ENCODE assay signal across 21 cellular contexts in the genomic region with DNA sequence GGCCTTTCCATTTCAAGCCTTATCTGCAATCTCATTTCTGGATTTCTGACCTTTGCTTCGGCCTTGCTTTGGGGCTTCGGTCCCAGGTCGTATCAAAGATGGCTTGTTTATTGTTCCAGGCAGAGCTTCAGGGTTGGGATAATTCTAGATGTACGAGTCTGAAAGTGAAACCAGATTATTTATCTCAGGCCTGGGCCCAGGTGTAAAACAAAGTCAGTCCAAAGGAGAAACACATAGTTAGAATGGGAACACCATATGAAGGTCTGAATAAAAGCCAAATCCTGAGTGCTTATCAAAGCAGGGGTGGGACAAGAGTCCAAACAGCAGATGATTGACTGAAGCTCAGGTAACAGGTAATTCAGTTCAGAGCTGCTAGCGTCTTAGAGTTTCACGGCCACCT. TPM values are rescaled to one million over a fixed set of nuclear protein-coding genes. Genes with fewer than 3 reads are reported as not detected.
A peak's percentile ranks its signal among the peaks of the same experiment; 100 is the strongest.
DNase-seq lines count a peak whose midpoint lies in the region; ATAC-seq and TF ChIP-seq lines count a peak whose summit lies in the region.
"Had no signal": no experiment of that assay in that cellular context is flagged by ENCODE, and none has a peak within 500 bp of the region (broad histone marks: within the 10 kb centered on the region; RNA-seq: fewer than 3 reads in every experiment).

No MANE protein-coding gene starts in this region.

- peak overlapping the region; percentile 58 for H3K27ac Mint-ChIP-seq in activated CD4-positive, alpha-beta memory T cell treated with anti-CD3 and anti-CD28 coated beads, Interleukin-2, amount 10 ng/mL, durations not matched to agents 7 days and 5 days
- no peak overlapping the region for H3K27ac Mint-ChIP-seq in activated CD4-positive, alpha-beta memory T cell treated with anti-CD3 and anti-CD28 coated beads for 36 hours
- H3K27ac Mint-ChIP-seq in nephron progenitor cell: peak overlapping the region; percentile 36
- H3K27ac Mint-ChIP-seq: GM23338 had no signal

- POLR2A ChIA-PET in activated CD4-positive, alpha-beta memory T cell treated with anti-CD3 and anti-CD28 coated beads, Interleukin-2, amount 10 ng/mL, durations not matched to agents 7 days and 5 days (lab: Charles Lee): interaction anchor here (1.7 to 4.6 kb wide), 2 partner anchors 18 to 67 kb away, joined by 5 to 20 read pairs; partner anchors contain the start of genes CASP3 and CENPU
- POLR2A ChIA-PET in activated CD4-positive, alpha-beta memory T cell treated with anti-CD3 and anti-CD28 coated beads for 36 hours (lab: Charles Lee): no interaction called here

- H3K4me3 ChIP-seq in KMS-11 (IDR thresholded peaks at IDR 0.05; ENCODE audit: insufficient read depth, low read depth, low read length): no peak overlapping the region
- H3K4me3 ChIP-seq in duodenal mucosa (ENCODE audit: low read depth in 1 of 2, low read length in 2 of 2): peak overlapping the region; percentile 10 to 18
- H3K4me3 ChIP-seq in lower leg skin (ENCODE audit: low read depth, poor library complexity, severe bottlenecking): no peak overlapping the region
- H3K4me3 ChIP-seq: A549, GM23338 had no signal

- TF ChIP-seq CTCF in KMS-11 (conservative IDR thresholded peaks at IDR 0.05; ENCODE audit: low read depth, low read length) (no peak), nephron progenitor cell (IDR thresholded peaks at IDR 0.05) (no peak), lower leg skin (IDR thresholded peaks at IDR 0.05) (no peak)

- peaks cover 36% of the 10 kb centered on the region for H3K4me1 Mint-ChIP-seq in activated CD4-positive, alpha-beta memory T cell treated with anti-CD3 and anti-CD28 coated beads, Interleukin-2, amount 10 ng/mL, durations not matched to agents 7 days and 5 days
- peaks cover 23% of the 10 kb centered on the region for H3K4me1 Mint-ChIP-seq in activated CD4-positive, alpha-beta memory T cell treated with anti-CD3 and anti-CD28 coated beads for 36 hours (ENCODE audit: low read depth)
- peaks cover 11% of the 10 kb centered on the region for H3K4me1 Mint-ChIP-seq in nephron progenitor cell

- 91 to 93% methylated on average over 6 of the region's 6 CpGs for WGBS in lower leg skin, 2 donors

- DNase-seq in activated CD4-positive, alpha-beta memory T cell treated with anti-CD3 and anti-CD28 coated beads, Interleukin-2, amount 10 ng/mL, durations not matched to agents 7 days and 5 days: no peak
- DNase-seq in activated CD4-positive, alpha-beta memory T cell treated with anti-CD3 and anti-CD28 coated beads for 36 hours: no peak
- no peak for DNase-seq in nephron progenitor cell
- no peak for DNase-seq in iPS-NIHi7 (ENCODE audit: extremely low spot score)
- DNase-seq in lower leg skin (ENCODE audit: low spot score in 2 of 2): no peak
- DNase-seq: C1 segment of cervical spinal cord, COR-L47, GF-D8, NCI-H1436, NCI-H2029 treated with DMSO at 0.1 percent for 48 hours, NCI-H2171 treated with DMSO at 0.1 percent for 48 hours, NCI-H446 treated with DMSO at 0.1 percent for 48 hours, OCI-M1, RPMI8226 had no signal

- no peaks in the 10 kb centered on the region; the same call in 1 of the 2 replicates for H4K20me1 ChIP-seq in KMS-11 (ENCODE audit: insufficient read depth)

- H3K36me3 ChIP-seq in KMS-11 (ENCODE audit: insufficient read depth): no peaks in the 10 kb centered on the region
- peaks cover 3 to 16% of the 10 kb centered on the region in 2 donors for H3K36me3 ChIP-seq in duodenal mucosa (ENCODE audit: control insufficient read depth in 1 of 2, insufficient read depth in 2 of 2, low read length in 2 of 2)

- H3K27ac ChIP-seq in KMS-11 (peak overlapping the region; percentile 34; the same call in 1 of the 2 replicates), duodenal mucosa (ENCODE audit: low read depth, low read length) (peak overlapping the region; percentile 40)
- H3K27ac ChIP-seq: A549, HL-60 had no signal

- H3K36me3 Mint-ChIP-seq in activated CD4-positive, alpha-beta memory T cell treated with anti-CD3 and anti-CD28 coated beads, Interleukin-2, amount 10 ng/mL, durations not matched to agents 7 days and 5 days (ENCODE audit: low read depth): peaks cover 37% of the 10 kb centered on the region
- peaks cover 22% of the 10 kb centered on the region for H3K36me3 Mint-ChIP-seq in activated CD4-positive, alpha-beta memory T cell treated with anti-CD3 and anti-CD28 coated beads for 36 hours
- peaks cover 34% of the 10 kb centered on the region for H3K36me3 Mint-ChIP-seq in nephron progenitor cell (ENCODE audit: low read depth)

- H2AFZ ChIP-seq in KMS-11 (ENCODE audit: low read depth): 0 out of 2 replicates have a peak overlapping the region, but pooled peaks have one; percentile 19
- H2AFZ ChIP-seq: GM23338 had no signal

- no peaks in the 10 kb centered on the region for H3K79me2 ChIP-seq in KMS-11 (ENCODE audit: insufficient read depth, low read depth)

- ATAC-seq in esophagus mucosa: no peak
- ATAC-seq: A549, GM23338, HCT116 had no signal

- H3K9me3 Mint-ChIP-seq in activated CD4-positive, alpha-beta memory T cell treated with anti-CD3 and anti-CD28 coated beads, Interleukin-2, amount 10 ng/mL, durations not matched to agents 7 days and 5 days: no peaks in the 10 kb centered on the region
- H3K9me3 Mint-ChIP-seq in activated CD4-positive, alpha-beta memory T cell treated with anti-CD3 and anti-CD28 coated beads for 36 hours: no peaks in the 10 kb centered on the region
- no peaks in the 10 kb centered on the region for H3K9me3 Mint-ChIP-seq in nephron progenitor cell
- H3K9me3 Mint-ChIP-seq: GM23338 had no signal

- H3K9ac ChIP-seq in KMS-11: no peak overlapping the region
- peak overlapping the region in 1 of 2 donors; percentile 21 for H3K9ac ChIP-seq in duodenal mucosa (ENCODE audit: low read depth in 1 of 2, low read length in 2 of 2)

- H3K27me3 Mint-ChIP-seq in activated CD4-positive, alpha-beta memory T cell treated with anti-CD3 and anti-CD28 coated beads, Interleukin-2, amount 10 ng/mL, durations not matched to agents 7 days and 5 days: no peaks in the 10 kb centered on the region
- H3K27me3 Mint-ChIP-seq in activated CD4-positive, alpha-beta memory T cell treated with anti-CD3 and anti-CD28 coated beads for 36 hours: no peaks in the 10 kb centered on the region
- H3K27me3 Mint-ChIP-seq in nephron progenitor cell (ENCODE audit: low read depth, poor library complexity): no peaks in the 10 kb centered on the region

- TF ChIP-seq POLR2A in lower leg skin (IDR thresholded peaks at IDR 0.05): no peak

- intact Hi-C loops in activated CD4-positive, alpha-beta memory T cell treated with anti-CD3 and anti-CD28 coated beads for 36 hours (cut with micrococcal nuclease): loop anchor here (5.0 kb wide), 1 partner anchor 41 kb away; no protein-coding TSS in a partner anchor
- intact Hi-C loops in lower leg skin (cut with DNase I; ENCODE audit: low total_unique reads): no loop called here

- H3K9me3 ChIP-seq in duodenal mucosa (ENCODE audit: control insufficient read depth in 1 of 2, low read length in 2 of 2): no peaks in the 10 kb centered on the region
- H3K9me3 ChIP-seq: A549 had no signal

- H3K27me3 ChIP-seq in KMS-11 (ENCODE audit: insufficient read depth, low read depth) (no peaks in the 10 kb centered on the region), duodenal mucosa (ENCODE audit: control insufficient read depth in 1 of 2, insufficient read depth in 2 of 2, low read length in 2 of 2) (no peaks in the 10 kb centered on the region)

- peak overlapping the region; percentile 43 for H3K4me2 ChIP-seq in KMS-11
- H3K4me2 ChIP-seq: A549, GM23338 had no signal

- no peak overlapping the region for H3K4me3 Mint-ChIP-seq in activated CD4-positive, alpha-beta memory T cell treated with anti-CD3 and anti-CD28 coated beads, Interleukin-2, amount 10 ng/mL, durations not matched to agents 7 days and 5 days
- no peak overlapping the region for H3K4me3 Mint-ChIP-seq in activated CD4-positive, alpha-beta memory T cell treated with anti-CD3 and anti-CD28 coated beads for 36 hours
- H3K4me3 Mint-ChIP-seq in nephron progenitor cell: no peak overlapping the region
- H3K4me3 Mint-ChIP-seq: GM23338 had no signal

- H3K4me1 ChIP-seq in KMS-11 (ENCODE audit: low read depth, poor library complexity, severe bottlenecking) (peaks cover 25% of the 10 kb centered on the region), duodenal mucosa (ENCODE audit: control insufficient read depth in 1 of 2, insufficient read depth in 2 of 2, low read length in 2 of 2) (peaks cover 13 to 18% of the 10 kb centered on the region in 2 donors)
- H3K4me1 ChIP-seq: A549 had no signal

- CTCF ChIA-PET in activated CD4-positive, alpha-beta memory T cell treated with anti-CD3 and anti-CD28 coated beads, Interleukin-2, amount 10 ng/mL, durations not matched to agents 7 days and 5 days (lab: Charles Lee): interaction anchor here (1.2 kb wide), 1 partner anchor 18 kb away, joined by 4 read pairs; no protein-coding TSS in a partner anchor
- CTCF ChIA-PET in activated CD4-positive, alpha-beta memory T cell treated with anti-CD3 and anti-CD28 coated beads for 36 hours (lab: Charles Lee): no interaction called here

RNA-seq across cellular contexts. Expression of gene PRIMPOL, which starts 17.1 kb away (rescaled TPM):
- 10 to 100 TPM; 19.2 to 23.4 TPM for total RNA-seq in activated CD4-positive, alpha-beta memory T cell treated with anti-CD3 and anti-CD28 coated beads, Interleukin-2, amount 10 ng/mL, durations not matched to agents 7 days and 5 days
- 10 to 100 TPM; 23.1 to 27.1 TPM for total RNA-seq in activated CD4-positive, alpha-beta memory T cell treated with anti-CD3 and anti-CD28 coated beads for 36 hours
- 9.9 TPM for total RNA-seq in esophagus mucosa
- total RNA-seq in lower leg skin: 10 to 100 TPM; 12.1 to 23.2 (median 13.4) TPM

RNA-seq across cellular contexts. Expression of gene CASP3, which starts 17.4 kb away (rescaled TPM):
- 10 to 100 TPM; 71.4 to 77.1 TPM for total RNA-seq in activated CD4-positive, alpha-beta memory T cell treated with anti-CD3 and anti-CD28 coated beads, Interleukin-2, amount 10 ng/mL, durations not matched to agents 7 days and 5 days
- 10 to 100 TPM; 54.0 to 54.4 TPM for total RNA-seq in activated CD4-positive, alpha-beta memory T cell treated with anti-CD3 and anti-CD28 coated beads for 36 hours
- total RNA-seq in esophagus mucosa: 20.1 TPM
- total RNA-seq in lower leg skin: 10 to 100 TPM; 10.2 to 18.4 (median 14.8) TPM

Comparison
In these comparisons a context has a peak if more than half of its experiments do, and no peak if none do; other contexts are left out.
1. H3K4me3 ChIP-seq: peak in duodenal mucosa (2 of 2); none in KMS-11 (single experiment) and lower leg skin (single experiment).